Comparison of ENCODE assay signal across 15 cellular contexts in genomic region chr10:78465456-78465855, GRCh38.
A peak's percentile ranks its signal among the peaks of the same experiment; 100 is the strongest.
DNase-seq lines count a peak whose midpoint lies in the region; ATAC-seq, FAIRE-seq and TF ChIP-seq lines count a peak whose summit lies in the region.
"Had no signal": no experiment of that assay in that cellular context is flagged by ENCODE, and none has a peak within 500 bp of the region (broad histone marks: within the 10 kb centered on the region; RNA-seq: fewer than 3 reads in every experiment).

No MANE protein-coding gene starts in this region.

- H2AFZ ChIP-seq in mesenchymal stem cell (ENCODE audit: low read depth, low read length) (no peak overlapping the region), trophoblast cell (ENCODE audit: insufficient read depth, low read length, poor library complexity) (no peak overlapping the region)

- H2BK15ac ChIP-seq in mesenchymal stem cell (ENCODE audit: low read depth, poor library complexity, severe bottlenecking) = no peak overlapping the region

- no peak for TF ChIP-seq EP300 in transverse colon (IDR thresholded peaks at IDR 0.05; ENCODE audit: low read depth)

- intact Hi-C loops in transverse colon (cut with DNase I; ENCODE audit: low total_unique reads) = no loop called here

- H3K4me1 ChIP-seq in RWPE2 (ENCODE audit: insufficient read depth, poor library complexity, severe bottlenecking) (no peaks in the 10 kb centered on the region), mesenchymal stem cell (ENCODE audit: control insufficient read depth, insufficient read depth, low read depth, low read length) (no peaks in the 10 kb centered on the region), trophoblast cell (ENCODE audit: control insufficient read depth in 1 of 2, insufficient read depth in 2 of 2, low read length in 2 of 2) (peaks cover 3 to 4% of the 10 kb centered on the region in 2 experiments), transverse colon (no peaks in the 10 kb centered on the region)

- no peaks in the 10 kb centered on the region for H3K9me3 ChIP-seq in RWPE2 (ENCODE audit: severe bottlenecking)
- H3K9me3 ChIP-seq in mesenchymal stem cell (ENCODE audit: control insufficient read depth, low read length) = no peaks in the 10 kb centered on the region
- H3K9me3 ChIP-seq in trophoblast cell (ENCODE audit: insufficient read depth, low read depth, low read length) = no peaks in the 10 kb centered on the region
- H3K9me3 ChIP-seq in transverse colon = no peaks in the 10 kb centered on the region

- no peak overlapping the region for H4K12ac ChIP-seq in trophoblast cell (ENCODE audit: low read depth, low read length)

- WGBS in mesenchymal stem cell = no CpG with 5 or more reads among the region's 2 CpGs
- WGBS in trophoblast cell (ENCODE audit: extremely low coverage, insufficient coverage, insufficient read length) = no CpG with 5 or more reads among the region's 2 CpGs
- 56% methylated on average over 1 of the region's 2 CpGs; no CpG with 5 or more reads in 1 of the 2 donors for whole genome bisulfite sequencing in transverse colon (ENCODE audit: low coverage in 1 of 2), 2 donors

- peak overlapping the region; percentile 18 for H4K91ac ChIP-seq in mesenchymal stem cell (ENCODE audit: low read length)
- peak overlapping the region; percentile 41 for H4K91ac ChIP-seq in trophoblast cell (ENCODE audit: low read depth, low read length)

- H2BK5ac ChIP-seq in mesenchymal stem cell (ENCODE audit: low read depth, low read length, poor library complexity, severe bottlenecking) (no peak overlapping the region), trophoblast cell (ENCODE audit: low read depth, low read length, poor library complexity) (peak overlapping the region; percentile 23)

- no peak overlapping the region for H3K23ac ChIP-seq in mesenchymal stem cell (ENCODE audit: low read length in 2 of 2)
- H3K23ac ChIP-seq in trophoblast cell (ENCODE audit: low read length) = no peak overlapping the region

- DNase-seq in D721Med (ENCODE audit: insufficient read length, low spot score) (peak; percentile 9), RWPE2 (ENCODE audit: low spot score) (peak; percentile 10), mesenchymal stem cell (no peak), trophoblast cell (no peak), NCI-H1694 (lab: John Stamatoyannopoulos, UW) (no peak), GM13977 (ENCODE audit: low spot score) (no peak), transverse colon (no peak)
- DNase-seq: COR-L47, NCI-H1436 treated with DMSO at 0.1 percent for 48 hours, NCI-H774, Right ventricle myocardium superior had no signal

- H3K14ac ChIP-seq in mesenchymal stem cell (ENCODE audit: low read length in 2 of 2) = no peak overlapping the region
- H3K14ac ChIP-seq in trophoblast cell (ENCODE audit: low read length) = peak overlapping the region; percentile 41

- H3K9ac ChIP-seq in mesenchymal stem cell (ENCODE audit: low read length) (no peak overlapping the region), trophoblast cell (ENCODE audit: low read length) (no peak overlapping the region)

- H3K36me3 ChIP-seq in RWPE2 (ENCODE audit: low read depth) (no peaks in the 10 kb centered on the region), mesenchymal stem cell (ENCODE audit: control insufficient read depth in 1 of 2, insufficient read depth in 2 of 2, low read depth in 1 of 2, low read length in 2 of 2) (no peaks in the 10 kb centered on the region), trophoblast cell (ENCODE audit: control insufficient read depth in 1 of 2, insufficient read depth in 2 of 2, low read length in 2 of 2) (no peaks in the 10 kb centered on the region), transverse colon (no peaks in the 10 kb centered on the region)

- H3K27me3 ChIP-seq in RWPE2 (ENCODE audit: insufficient read depth, poor library complexity, severe bottlenecking) (peaks cover 9% of the 10 kb centered on the region), mesenchymal stem cell (ENCODE audit: control insufficient read depth in 1 of 2, insufficient read depth in 1 of 2, low read length in 2 of 2) (no peaks in the 10 kb centered on the region), trophoblast cell (ENCODE audit: insufficient read depth, low read length) (no peaks in the 10 kb centered on the region), transverse colon (no peaks in the 10 kb centered on the region)

- no peak overlapping the region for H4K8ac ChIP-seq in mesenchymal stem cell (ENCODE audit: low read length)
- no peak overlapping the region for H4K8ac ChIP-seq in trophoblast cell (ENCODE audit: low read depth, low read length)

- TF ChIP-seq POLR2A in transverse colon (IDR thresholded peaks at IDR 0.05) = no peak

- H3K18ac ChIP-seq in mesenchymal stem cell (ENCODE audit: low read depth in 1 of 2, low read length in 2 of 2) (no peak overlapping the region), trophoblast cell (ENCODE audit: low read length) (peak overlapping the region; percentile 21)

- no peak overlapping the region for H2AK5ac ChIP-seq in mesenchymal stem cell (ENCODE audit: low read length, severe bottlenecking)
- H2AK5ac ChIP-seq in trophoblast cell (ENCODE audit: low read length) = peak overlapping the region; percentile 35

- no peak for ATAC-seq in RWPE2 (ENCODE audit: low read depth)
- ATAC-seq in GM18873 (IDR thresholded peaks at IDR 0.05; ENCODE audit: low FRiP score, unreplicated experiment) = no peak
- ATAC-seq: K562 had no signal

- H3K79me1 ChIP-seq in mesenchymal stem cell (replicated peaks; ENCODE audit: low read length, poor library complexity, severe bottlenecking) = no peaks in the 10 kb centered on the region
- H3K79me1 ChIP-seq in trophoblast cell (ENCODE audit: low read length) = peaks cover 18% of the 10 kb centered on the region

- H3K4me3 ChIP-seq in RWPE2 (ENCODE audit: severe bottlenecking) = no peak overlapping the region
- no peak overlapping the region for H3K4me3 ChIP-seq in mesenchymal stem cell (ENCODE audit: insufficient read depth in 1 of 2, low read depth in 1 of 2, low read length in 2 of 2)
- H3K4me3 ChIP-seq in trophoblast cell (ENCODE audit: low read depth, low read length) = no peak overlapping the region
- H3K4me3 ChIP-seq in transverse colon = no peak overlapping the region
- H3K4me3 ChIP-seq: K562 had no signal

- H3K4ac ChIP-seq in mesenchymal stem cell (ENCODE audit: low read depth in 1 of 2, low read length in 2 of 2) (no peak overlapping the region), trophoblast cell (ENCODE audit: low read depth, low read length) (no peak overlapping the region)

- H2BK120ac ChIP-seq in mesenchymal stem cell (ENCODE audit: low read depth, low read length) = no peak overlapping the region
- peak overlapping the region; percentile 64 for H2BK120ac ChIP-seq in trophoblast cell (ENCODE audit: insufficient read depth, low read length, poor library complexity)

- H3K27ac ChIP-seq in RWPE2 (ENCODE audit: poor library complexity, severe bottlenecking) (no peak overlapping the region), mesenchymal stem cell (ENCODE audit: low read length, poor library complexity, severe bottlenecking) (no peak overlapping the region), trophoblast cell (ENCODE audit: low read depth, low read length) (no peak overlapping the region), transverse colon (no peak overlapping the region)
- H3K27ac ChIP-seq: HL-60 had no signal

- no peaks in the 10 kb centered on the region for H3K79me2 ChIP-seq in trophoblast cell (ENCODE audit: control insufficient read depth, insufficient read depth, low read length, poor library complexity)

- TF ChIP-seq CTCF in D721Med (IDR thresholded peaks at IDR 0.05; ENCODE audit: insufficient read depth, missing control alignments) = no peak
- TF ChIP-seq CTCF in RWPE2 (IDR thresholded peaks at IDR 0.05; ENCODE audit: poor library complexity, severe bottlenecking) = no peak
- TF ChIP-seq CTCF in GM13977 (IDR thresholded peaks at IDR 0.05; ENCODE audit: extremely low read depth, insufficient read depth, missing control alignments) = no peak
- no peak for TF ChIP-seq CTCF in transverse colon (IDR thresholded peaks at IDR 0.05)

- in situ Hi-C loops in GM13977 (cut with MboI; ENCODE audit: low pct_unique_long_range_greater_than_20kb, low sequenced_read_pairs, unreplicated experiment) (no loop called here), transverse colon (cut with MboI; ENCODE audit: low pct_ligation_motif_present in 1 of 4, low pct_unique_long_range_greater_than_20kb in 1 of 4, low sequenced_read_pairs in 3 of 4) (no loop called here)

- no peak for FAIRE-seq in D721Med (lab: Jason Lieb, UNC)
- FAIRE-seq: GM18507, K562 had no signal

- H2BK12ac ChIP-seq in mesenchymal stem cell (ENCODE audit: low read length in 2 of 2) (no peak overlapping the region), trophoblast cell (ENCODE audit: low read length) (peak overlapping the region; percentile 63)

- H3K4me2 ChIP-seq in mesenchymal stem cell (ENCODE audit: low read length, poor library complexity, severe bottlenecking) (no peak overlapping the region), trophoblast cell (ENCODE audit: low read length) (no peak overlapping the region)

Comparison
In these comparisons a context has a peak if more than half of its experiments do, and no peak if none do; other contexts are left out.
1. DNase-seq: peak in D721Med (single experiment) and RWPE2 (single experiment); none in mesenchymal stem cell (single experiment), trophoblast cell (0 of 2), NCI-H1694 (single experiment), GM13977 (single experiment) and transverse colon (single experiment).